ENCODE assay signal across 8 cellular contexts in genomic region chr17:45060824-45061605, GRCh38. TPM values are rescaled to one million over a fixed set of nuclear protein-coding genes. Genes with fewer than 3 reads are reported as not detected.
DNase-seq lines count a peak whose midpoint lies in the region; ATAC-seq and TF ChIP-seq lines count a peak whose summit lies in the region.

NMT1 (plus strand) TSS chr17:45061317; CDS start chr17:45061330, 13 bp downstream.

- H3K9me3 ChIP-seq in SU-DHL-6 (ENCODE audit: insufficient read depth, low read length) (no peaks in the 10 kb centered on the region), thymus (ENCODE audit: control insufficient read depth) (no peaks in the 10 kb centered on the region)

- no peaks in the 10 kb centered on the region for H3K9me3 Mint-ChIP-seq in activated naive CD8-positive, alpha-beta T cell treated with anti-CD3 and anti-CD28 coated beads, Interleukin-2, amount 10 ng/mL, durations not matched to agents 7 days and 5 days
- no peaks in the 10 kb centered on the region for H3K9me3 Mint-ChIP-seq in osteocyte (ENCODE audit: unreplicated experiment)

- peak within 1 kb of the TSS; percentile 100 for H3K4me3 ChIP-seq in SU-DHL-6 (ENCODE audit: insufficient read depth, low read length, poor library complexity, severe bottlenecking)
- H3K4me3 ChIP-seq in thymus (ENCODE audit: low read length), result peak within 1 kb of the TSS; percentile 68

- peak within 1 kb of the TSS; percentile 72 for H2AFZ ChIP-seq in SU-DHL-6 (ENCODE audit: low read depth, low read length, severe bottlenecking)

- H3K27ac ChIP-seq in SU-DHL-6 (ENCODE audit: low read depth, low read length) (peak within 1 kb of the TSS; percentile 71), thymus (ENCODE audit: low read depth) (peak within 1 kb of the TSS; percentile 83)

- peaks cover 9% of the 10 kb centered on the region for H3K36me3 Mint-ChIP-seq in activated naive CD8-positive, alpha-beta T cell treated with anti-CD3 and anti-CD28 coated beads, Interleukin-2, amount 10 ng/mL, durations not matched to agents 7 days and 5 days
- H3K36me3 Mint-ChIP-seq in osteocyte (ENCODE audit: unreplicated experiment), result no peaks in the 10 kb centered on the region

- DNase-seq in NCI-H128 (lab: John Stamatoyannopoulos, UW; ENCODE audit: unreplicated experiment), result peak; percentile 98
- peak; percentile 89 for DNase-seq in activated naive CD8-positive, alpha-beta T cell treated with anti-CD3 and anti-CD28 coated beads, Interleukin-2, amount 10 ng/mL, durations not matched to agents 7 days and 5 days
- DNase-seq in head of caudate nucleus, result peak; percentile 94 to 100 (median 99)
- peak; percentile 99 for DNase-seq in osteocyte (ENCODE audit: extremely low spot score, unreplicated experiment)

- H3K4me1 ChIP-seq in thymus (ENCODE audit: control insufficient read depth, insufficient read depth, low read length), result peaks cover 12% of the 10 kb centered on the region

- H3K36me3 ChIP-seq in SU-DHL-6 (ENCODE audit: low read length), result no peaks in the 10 kb centered on the region
- no peaks in the 10 kb centered on the region for H3K36me3 ChIP-seq in thymus (ENCODE audit: control insufficient read depth, insufficient read depth)

- ATAC-seq in HG02678 (IDR thresholded peaks at IDR 0.05; ENCODE audit: unreplicated experiment), result peak; percentile 89
- ATAC-seq in activated naive CD8-positive, alpha-beta T cell treated with anti-CD3 and anti-CD28 coated beads, Interleukin-2, amount 10 ng/mL, durations not matched to agents 7 days and 5 days (ENCODE audit: low read depth), result peak; percentile 91

- H3K4me2 ChIP-seq in SU-DHL-6 (ENCODE audit: low read depth, low read length, poor library complexity, severe bottlenecking), result peak within 1 kb of the TSS; percentile 99

- H4K20me1 ChIP-seq in SU-DHL-6 (ENCODE audit: low read depth, low read length), result peaks cover 3% of the 10 kb centered on the region; the same call in 1 of the 2 replicates

- WGBS in thymus, result under 1% methylated on average over 49 of the region's 49 CpGs

- intact Hi-C loops in head of caudate nucleus (cut with DNase I), result no loop called here

- peaks cover 63% of the 10 kb centered on the region for H3K79me2 ChIP-seq in SU-DHL-6 (ENCODE audit: insufficient read depth, low read length)

- H3K4me3 Mint-ChIP-seq in activated naive CD8-positive, alpha-beta T cell treated with anti-CD3 and anti-CD28 coated beads, Interleukin-2, amount 10 ng/mL, durations not matched to agents 7 days and 5 days, result peak within 1 kb of the TSS; percentile 100
- peak within 1 kb of the TSS; percentile 98 for H3K4me3 Mint-ChIP-seq in osteocyte (ENCODE audit: unreplicated experiment)

- H3K27me3 Mint-ChIP-seq in activated naive CD8-positive, alpha-beta T cell treated with anti-CD3 and anti-CD28 coated beads, Interleukin-2, amount 10 ng/mL, durations not matched to agents 7 days and 5 days, result no peaks in the 10 kb centered on the region
- H3K27me3 Mint-ChIP-seq in osteocyte (ENCODE audit: unreplicated experiment), result no peaks in the 10 kb centered on the region

- TF ChIP-seq CTCF in SU-DHL-6 (IDR thresholded peaks at IDR 0.05; ENCODE audit: insufficient read depth, low read length, poor library complexity, severe bottlenecking), result no peak
- TF ChIP-seq CTCF in osteocyte (IDR thresholded peaks at IDR 0.05), result no peak

- peak within 1 kb of the TSS; percentile 100 for H3K27ac Mint-ChIP-seq in activated naive CD8-positive, alpha-beta T cell treated with anti-CD3 and anti-CD28 coated beads, Interleukin-2, amount 10 ng/mL, durations not matched to agents 7 days and 5 days
- peak within 1 kb of the TSS; percentile 96 for H3K27ac Mint-ChIP-seq in osteocyte (ENCODE audit: unreplicated experiment)

- H3K9me2 ChIP-seq in SU-DHL-6 (replicated peaks; ENCODE audit: insufficient read depth, low read length), result no peaks in the 10 kb centered on the region

- H3F3A ChIP-seq in SU-DHL-6 (ENCODE audit: insufficient read depth), result no peaks in the 10 kb centered on the region

- H3K27me3 ChIP-seq in SU-DHL-6 (ENCODE audit: low read length) (no peaks in the 10 kb centered on the region), thymus (ENCODE audit: control insufficient read depth, insufficient read depth) (no peaks in the 10 kb centered on the region)

- TF ChIP-seq POLR2A in GM10847 (IDR thresholded peaks at IDR 0.05; ENCODE audit: extremely low read depth, insufficient read length), result peak; percentile 75

- POLR2A ChIA-PET in activated naive CD8-positive, alpha-beta T cell treated with anti-CD3 and anti-CD28 coated beads, Interleukin-2, amount 10 ng/mL, durations not matched to agents 7 days and 5 days (lab: Charles Lee), result interaction anchor here (0.5 to 4.3 kb wide), 16 partner anchors 10 to 1922 kb away, joined by 3 to 64 read pairs (median 4); partner anchors contain the start of genes DCAKD, EFTUD2 and MAP3K14

- peak within 1 kb of the TSS; percentile 96 for H3K9ac ChIP-seq in SU-DHL-6 (ENCODE audit: low read length)

- H3K4me1 Mint-ChIP-seq in activated naive CD8-positive, alpha-beta T cell treated with anti-CD3 and anti-CD28 coated beads, Interleukin-2, amount 10 ng/mL, durations not matched to agents 7 days and 5 days, result peaks cover 36% of the 10 kb centered on the region
- peaks cover 32% of the 10 kb centered on the region for H3K4me1 Mint-ChIP-seq in osteocyte (ENCODE audit: unreplicated experiment)

RNA-seq across cellular contexts. Expression of gene NMT1, which starts in this region (rescaled TPM):
- 100 to 1,000 TPM; 132 to 141 TPM for total RNA-seq in activated naive CD8-positive, alpha-beta T cell treated with anti-CD3 and anti-CD28 coated beads, Interleukin-2, amount 10 ng/mL, durations not matched to agents 7 days and 5 days
- 92.4 and 97.9 TPM in 2 replicates for total RNA-seq in osteocyte
- 39.3 TPM for polyA plus RNA-seq in thymus

Comparison
In these comparisons a context has a peak if more than half of its experiments do, and no peak if none do; other contexts are left out.
1. Peak in every context shown above with its lines: DNase-seq, ATAC-seq, H3K4me3 ChIP-seq and H3K27ac ChIP-seq.